8 cellular contexts compared by ENCODE assay signal in the genomic region with DNA sequence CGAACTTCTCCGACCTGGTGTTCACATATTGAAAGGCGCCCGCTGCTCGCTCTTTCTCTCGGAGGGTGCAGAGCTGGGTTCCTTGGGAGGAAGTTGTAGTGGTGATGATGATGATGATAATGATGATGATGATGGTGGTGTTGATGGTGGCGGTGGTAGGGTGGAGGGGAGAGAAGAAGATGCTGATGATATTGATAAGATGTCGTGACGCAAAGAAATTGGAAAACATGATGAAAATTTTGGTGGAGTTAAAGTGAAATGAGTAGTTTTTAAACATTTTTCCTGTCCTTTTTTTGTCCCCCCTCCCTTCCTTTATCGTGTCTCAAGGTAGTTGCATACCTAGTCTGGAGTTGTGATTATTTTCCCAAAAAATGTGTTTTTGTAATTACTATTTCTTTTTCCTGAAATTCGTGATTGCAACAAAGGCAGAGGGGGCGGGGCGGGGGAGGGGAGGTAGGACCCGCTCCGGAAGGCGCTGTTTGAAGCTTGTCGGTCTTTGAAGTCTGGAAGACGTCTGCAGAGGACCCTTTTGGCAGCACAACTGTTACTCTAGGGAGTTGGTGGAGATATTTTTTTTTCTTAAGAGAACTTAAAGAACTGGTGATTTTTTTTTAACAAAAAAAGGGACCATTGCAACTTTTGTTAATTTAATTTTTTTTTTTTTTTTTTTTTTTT. TPM values are rescaled to one million over a fixed set of nuclear protein-coding genes. Genes with fewer than 3 reads are reported as not detected.
DNase-seq lines count a peak whose midpoint lies in the region; ATAC-seq and TF ChIP-seq lines count a peak whose summit lies in the region.

No MANE protein-coding gene starts in this region.

- H3K36me3 ChIP-seq in muscle layer of colon (ENCODE audit: insufficient read depth, low read length) = no peaks in the 10 kb centered on the region
- H3K36me3 ChIP-seq in upper lobe of right lung = no peaks in the 10 kb centered on the region

- H3K4me3 Mint-ChIP-seq in activated naive CD8-positive, alpha-beta T cell treated with anti-CD3 and anti-CD28 coated beads, Interleukin-2, amount 50 U/mL, for 24 hours = no peak overlapping the region

- intact Hi-C loops in upper lobe of right lung (cut with DNase I) = no loop called here

- H3K9me3 Mint-ChIP-seq in activated naive CD8-positive, alpha-beta T cell treated with anti-CD3 and anti-CD28 coated beads, Interleukin-2, amount 50 U/mL, for 24 hours = no peaks in the 10 kb centered on the region

- no peaks in the 10 kb centered on the region for H3K4me1 ChIP-seq in muscle layer of colon (ENCODE audit: insufficient read depth, low read length)
- peaks cover 24% of the 10 kb centered on the region for H3K4me1 ChIP-seq in upper lobe of right lung

- peak overlapping the region; percentile 57 to 59 for H3K4me3 ChIP-seq in muscle layer of colon (ENCODE audit: low read depth in 1 of 2, low read length in 2 of 2)
- H3K4me3 ChIP-seq in upper lobe of right lung = no peak overlapping the region

- peaks cover 10% of the 10 kb centered on the region for H3K36me3 Mint-ChIP-seq in activated naive CD8-positive, alpha-beta T cell treated with anti-CD3 and anti-CD28 coated beads, Interleukin-2, amount 50 U/mL, for 24 hours (ENCODE audit: low read depth)

- H3K27ac ChIP-seq in muscle layer of colon (ENCODE audit: low read depth, low read length) = no peak overlapping the region
- H3K27ac ChIP-seq in upper lobe of right lung = no peak overlapping the region

- peak overlapping the region; percentile 77 for H3K27ac Mint-ChIP-seq in activated naive CD8-positive, alpha-beta T cell treated with anti-CD3 and anti-CD28 coated beads, Interleukin-2, amount 50 U/mL, for 24 hours

- H3K4me1 Mint-ChIP-seq in activated naive CD8-positive, alpha-beta T cell treated with anti-CD3 and anti-CD28 coated beads, Interleukin-2, amount 50 U/mL, for 24 hours = peaks cover 19% of the 10 kb centered on the region

- H3K27me3 Mint-ChIP-seq in activated naive CD8-positive, alpha-beta T cell treated with anti-CD3 and anti-CD28 coated beads, Interleukin-2, amount 50 U/mL, for 24 hours = peaks cover 62% of the 10 kb centered on the region

- H3K9me3 ChIP-seq in muscle layer of colon (ENCODE audit: low read length) (no peaks in the 10 kb centered on the region), upper lobe of right lung (no peaks in the 10 kb centered on the region)

- peak; percentile 43 for DNase-seq in D341Med (ENCODE audit: low spot score)
- DNase-seq in LHCN-M2 (ENCODE audit: low read depth) = peak; percentile 28
- no peak for DNase-seq in activated naive CD8-positive, alpha-beta T cell treated with anti-CD3 and anti-CD28 coated beads, Interleukin-2, amount 50 U/mL, for 24 hours
- DNase-seq in upper lobe of right lung = no peak
- DNase-seq in mesenteric fat pad (ENCODE audit: low spot score) = no peak
- DNase-seq in stimulated activated CD4-positive, alpha-beta T cell treated with anti-CD3 and anti-CD28 coated beads, Interleukin-2, amount 100 ng/mL, for 48 hours = no peak

- H3K27me3 ChIP-seq in muscle layer of colon (ENCODE audit: control insufficient read depth in 1 of 2, insufficient read depth in 2 of 2, low read length in 2 of 2) = peaks cover 0 to 33% of the 10 kb centered on the region in 2 donors
- H3K27me3 ChIP-seq in upper lobe of right lung = peaks cover 91% of the 10 kb centered on the region

- TF ChIP-seq CTCF in upper lobe of right lung (IDR thresholded peaks at IDR 0.05) = no peak

- no peak overlapping the region for H3K9ac ChIP-seq in muscle layer of colon (ENCODE audit: low read length)

- ATAC-seq in activated naive CD8-positive, alpha-beta T cell treated with anti-CD3 and anti-CD28 coated beads, Interleukin-2, amount 50 U/mL, for 24 hours = no peak
- ATAC-seq in upper lobe of right lung = no peak
- no peak for ATAC-seq in HG03045 (IDR thresholded peaks at IDR 0.05; ENCODE audit: unreplicated experiment)

RNA-seq across cellular contexts. Expression of a gene that starts 2.0 kb away (rescaled TPM):
- total RNA-seq in LHCN-M2 (2014; rRNA removed) (7.4 and 12.1 TPM in 2 replicates), upper lobe of right lung (0.84 TPM), mesenteric fat pad (not detected)
- polyA plus RNA-seq in LHCN-M2 (2012) = 6.3 TPM

Comparison
In these comparisons a context has a peak if more than half of its experiments do, and no peak if none do; other contexts are left out.
1. DNase-seq: peak in D341Med (single experiment) and LHCN-M2 (single experiment); none in activated naive CD8-positive, alpha-beta T cell treated with anti-CD3 and anti-CD28 coated beads, Interleukin-2, amount 50 U/mL, for 24 hours (single experiment), upper lobe of right lung (single experiment), mesenteric fat pad (single experiment) and stimulated activated CD4-positive, alpha-beta T cell treated with anti-CD3 and anti-CD28 coated beads, Interleukin-2, amount 100 ng/mL, for 48 hours (0 of 2).